In the genomic region with DNA sequence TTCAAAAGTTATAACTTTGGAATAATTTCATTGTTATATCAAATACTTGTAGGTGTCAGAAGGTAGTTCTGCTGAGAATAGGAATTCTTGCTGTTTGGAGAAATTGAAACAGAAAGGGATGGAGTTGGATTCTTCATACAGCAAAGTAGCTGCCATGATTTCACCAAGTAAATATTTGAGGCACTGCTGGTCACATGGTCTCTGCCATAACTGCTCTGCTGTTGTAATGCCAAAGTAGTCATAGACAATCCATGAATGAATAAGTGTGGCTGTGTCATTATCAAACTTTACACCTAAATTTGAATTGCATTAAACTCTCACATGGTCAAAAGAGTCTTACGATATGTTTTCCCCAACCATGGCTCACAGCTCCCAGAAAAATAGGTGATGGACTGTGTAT, we compare ENCODE assay signal across 22 cellular contexts.
A peak's percentile ranks its signal among the peaks of the same experiment; 100 is the strongest.
DNase-seq lines count a peak whose midpoint lies in the region; TF ChIP-seq lines count a peak whose summit lies in the region.
"Had no signal": no experiment of that assay in that cellular context is flagged by ENCODE, and none has a peak within 500 bp of the region (broad histone marks: within the 10 kb centered on the region; RNA-seq: fewer than 3 reads in every experiment).

No MANE protein-coding gene starts in this region.

- H3K4me3 ChIP-seq in astrocyte of the spinal cord (ENCODE audit: low read depth, low read length): no peak overlapping the region
- no peak overlapping the region for H3K4me3 ChIP-seq in foreskin fibroblast (ENCODE audit: low read depth in 1 of 2, low read length in 2 of 2)
- H3K4me3 ChIP-seq in neural progenitor cell: no peak overlapping the region
- H3K4me3 ChIP-seq: cardiac muscle cell, PC-9, SJSA1, tibial nerve had no signal

- H3K4me1 Mint-ChIP-seq in neural progenitor cell: no peaks in the 10 kb centered on the region
- H3K4me1 Mint-ChIP-seq in CD14-positive monocyte: no peaks in the 10 kb centered on the region
- H3K4me1 Mint-ChIP-seq: activated B cell treated with CpG ODN at 0.5 μM for 24 hours; activated naive CD4-positive, alpha-beta T cell treated with anti-CD3 and anti-CD28 coated beads, Interleukin-2, amount 50 U/mL, for 24 hours; stimulated activated memory B cell treated with anti-CD40 and anti-IgM and Interleukin-4, amounts not matched to agents 10 μg/mL and 1 μg/mL and 100 μg/mL, for 72 hours had no signal

- no peak overlapping the region for H3K27ac ChIP-seq in neural progenitor cell
- H3K27ac ChIP-seq: cardiac muscle cell, PC-9, SJSA1, tibial nerve had no signal

- H3K9me3 ChIP-seq in neural progenitor cell (ENCODE audit: low read depth): no peaks in the 10 kb centered on the region
- H3K9me3 ChIP-seq: SJSA1, tibial nerve had no signal

- H3K9me3 Mint-ChIP-seq in neural progenitor cell (peaks cover 2% of the 10 kb centered on the region), CD14-positive monocyte (peaks cover 0 to 9% (median 2%) of the 10 kb centered on the region in 7 donors)
- H3K9me3 Mint-ChIP-seq: CD4-positive, alpha-beta T cell; stimulated activated memory B cell treated with anti-CD40 and anti-IgM and Interleukin-4, amounts not matched to agents 10 μg/mL and 1 μg/mL and 100 μg/mL, for 72 hours; T-helper 2 cell treated with Interferon-gamma antibody and Interleukin-4, amounts not matched to agents 5 μg/mL and 100 μg/mL, for 36 hours had no signal

- no peak overlapping the region for H2AFZ ChIP-seq in neural progenitor cell (replicated peaks)
- H2AFZ ChIP-seq: PC-9 had no signal

- H3K4me2 ChIP-seq in neural progenitor cell: no peak overlapping the region
- H3K4me2 ChIP-seq: PC-9 had no signal

- H3K27me3 Mint-ChIP-seq in neural progenitor cell (ENCODE audit: insufficient read depth, low read depth) (no peaks in the 10 kb centered on the region), CD14-positive monocyte (ENCODE audit: low read depth in 3 of 3) (peaks cover 0 to 1% (median 0%) of the 10 kb centered on the region in 3 donors)
- H3K27me3 Mint-ChIP-seq: activated B cell treated with CpG ODN at 0.5 μM for 24 hours; activated naive CD4-positive, alpha-beta T cell treated with anti-CD3 and anti-CD28 coated beads, Interleukin-2, amount 50 U/mL, for 24 hours; CD4-positive, alpha-beta T cell; stimulated activated memory B cell treated with anti-CD40 and anti-IgM and Interleukin-4, amounts not matched to agents 10 μg/mL and 1 μg/mL and 100 μg/mL, for 72 hours had no signal

- no peaks in the 10 kb centered on the region for H3K4me1 ChIP-seq in neural progenitor cell
- H3K4me1 ChIP-seq: SJSA1 had no signal

- H3K4me3 Mint-ChIP-seq in neural progenitor cell (no peak overlapping the region), CD14-positive monocyte (no peak overlapping the region)
- H3K4me3 Mint-ChIP-seq: activated B cell treated with CpG ODN at 0.5 μM for 24 hours; activated naive CD4-positive, alpha-beta T cell treated with anti-CD3 and anti-CD28 coated beads, Interleukin-2, amount 50 U/mL, for 24 hours; activated T-cell treated with anti-CD3 and anti-CD28 coated beads, Interleukin-2, amount 50 U/mL, for 72 hours; CD4-positive, alpha-beta T cell; stimulated activated memory B cell treated with anti-CD40 and anti-IgM and Interleukin-4, amounts not matched to agents 10 μg/mL and 1 μg/mL and 100 μg/mL, for 72 hours; T-helper 2 cell treated with Interferon-gamma antibody and Interleukin-4, amounts not matched to agents 5 μg/mL and 100 μg/mL, for 36 hours had no signal

- no peaks in the 10 kb centered on the region for H3K36me3 ChIP-seq in neural progenitor cell
- H3K36me3 ChIP-seq: cardiac muscle cell, SJSA1, tibial nerve had no signal

- no peak overlapping the region for H3K9ac ChIP-seq in neural progenitor cell

- H3K27ac Mint-ChIP-seq in neural progenitor cell (no peak overlapping the region), CD14-positive monocyte (no peak overlapping the region)
- H3K27ac Mint-ChIP-seq: activated B cell treated with CpG ODN at 0.5 μM for 24 hours; activated naive CD4-positive, alpha-beta T cell treated with anti-CD3 and anti-CD28 coated beads, Interleukin-2, amount 50 U/mL, for 24 hours; activated T-cell treated with anti-CD3 and anti-CD28 coated beads, Interleukin-2, amount 50 U/mL, for 72 hours; CD4-positive, alpha-beta T cell; stimulated activated memory B cell treated with anti-CD40 and anti-IgM and Interleukin-4, amounts not matched to agents 10 μg/mL and 1 μg/mL and 100 μg/mL, for 72 hours; T-helper 2 cell treated with Interferon-gamma antibody and Interleukin-4, amounts not matched to agents 5 μg/mL and 100 μg/mL, for 36 hours had no signal

- H3K36me3 Mint-ChIP-seq in neural progenitor cell: no peaks in the 10 kb centered on the region
- no peaks in the 10 kb centered on the region for H3K36me3 Mint-ChIP-seq in CD14-positive monocyte
- H3K36me3 Mint-ChIP-seq: activated naive CD4-positive, alpha-beta T cell treated with anti-CD3 and anti-CD28 coated beads, Interleukin-2, amount 50 U/mL, for 24 hours; stimulated activated memory B cell treated with anti-CD40 and anti-IgM and Interleukin-4, amounts not matched to agents 10 μg/mL and 1 μg/mL and 100 μg/mL, for 72 hours had no signal

- H3F3A ChIP-seq in neural progenitor cell (ENCODE audit: low read depth): no peaks in the 10 kb centered on the region

- DNase-seq in A172 (ENCODE audit: low spot score) (peak; percentile 20), HCEC 1CT (peak; percentile 77), astrocyte of the spinal cord (ENCODE audit: low read depth, low spot score) (peak; percentile 49), foreskin fibroblast (peak; percentile 37 to 69), ecto neural progenitor cell (ENCODE audit: low spot score) (no peak), neural progenitor cell (ENCODE audit: low spot score) (no peak), CD14-positive monocyte (ENCODE audit: low spot score) (no peak)
- no peak for DNase-seq in stimulated activated CD4-positive, alpha-beta T cell treated with anti-CD3 and anti-CD28 coated beads, Interleukin-2, amount 100 ng/mL, for 48 hours
- DNase-seq: activated B cell treated with CpG ODN at 0.5 μM for 24 hours; activated T-cell treated with anti-CD3 and anti-CD28 coated beads, Interleukin-2, amount 50 U/mL, for 72 hours; CD4-positive, alpha-beta T cell; Kasumi-1; midbrain; NCI-H1417; NCI-H2171; PC-9 had no signal

- TF ChIP-seq CTCF in astrocyte of the spinal cord (IDR thresholded peaks at IDR 0.05; ENCODE audit: low read depth, low read length): no peak
- no peak for TF ChIP-seq CTCF in foreskin fibroblast (IDR thresholded peaks at IDR 0.05; ENCODE audit: low read depth, low read length)
- TF ChIP-seq CTCF in neural progenitor cell (IDR thresholded peaks at IDR 0.05): no peak
- no peak for TF ChIP-seq CTCF in CD14-positive monocyte (IDR thresholded peaks at IDR 0.05)

- intact Hi-C loops in CD14-positive monocyte (cut with micrococcal nuclease): no loop called here

- H3K27me3 ChIP-seq in neural progenitor cell: no peaks in the 10 kb centered on the region
- H3K27me3 ChIP-seq: cardiac muscle cell, tibial nerve had no signal

- H3K79me2 ChIP-seq in neural progenitor cell (ENCODE audit: low read depth): no peaks in the 10 kb centered on the region

- H4K20me1 ChIP-seq in neural progenitor cell (ENCODE audit: low read depth): no peaks in the 10 kb centered on the region

- in situ Hi-C loops in astrocyte of the spinal cord (cut with HindIII; ENCODE audit: low sequenced_read_pairs): no loop called here

Comparison
In these comparisons a context has a peak if more than half of its experiments do, and no peak if none do; other contexts are left out.
1. DNase-seq: peak in A172 (single experiment), HCEC 1CT (single experiment), astrocyte of the spinal cord (single experiment) and foreskin fibroblast (2 of 2); none in ecto neural progenitor cell (single experiment), stimulated activated CD4-positive, alpha-beta T cell treated with anti-CD3 and anti-CD28 coated beads, Interleukin-2, amount 100 ng/mL, for 48 hours (0 of 2), neural progenitor cell (single experiment) and CD14-positive monocyte (single experiment).